Comparison of ENCODE assay signal across 22 cellular contexts in genomic region chr3:119314821-119315220, GRCh38.
"Had no signal": no experiment of that assay in that cellular context is flagged by ENCODE, and none has a peak within 500 bp of the region (broad histone marks: within the 10 kb centered on the region; RNA-seq: fewer than 3 reads in every experiment).

No MANE protein-coding gene starts in this region.

- H3K4me3 ChIP-seq: body of pancreas, left lung, sigmoid colon, smooth muscle cell, thoracic aorta, upper lobe of left lung had no signal

- H3K27me3 ChIP-seq: body of pancreas, left lung, sigmoid colon, upper lobe of left lung had no signal

- H3K36me3 ChIP-seq: sigmoid colon, thoracic aorta had no signal

- H3K4me1 ChIP-seq: body of pancreas had no signal

- H3K4me3 Mint-ChIP-seq: activated naive CD4-positive, alpha-beta T cell treated with anti-CD3 and anti-CD28 coated beads, Interleukin-2, amount 50 U/mL, for 24 hours; mesothelial cell of epicardium; natural killer cell had no signal

- H3K36me3 Mint-ChIP-seq: natural killer cell had no signal

- H3K27me3 Mint-ChIP-seq: activated naive CD4-positive, alpha-beta T cell treated with anti-CD3 and anti-CD28 coated beads, Interleukin-2, amount 50 U/mL, for 24 hours had no signal

- H3K27ac ChIP-seq: body of pancreas, left lung, sigmoid colon, thoracic aorta had no signal

- H3K9me3 Mint-ChIP-seq: activated naive CD4-positive, alpha-beta T cell treated with anti-CD3 and anti-CD28 coated beads, Interleukin-2, amount 50 U/mL, for 24 hours; mesothelial cell of epicardium; natural killer cell had no signal

- DNase-seq: activated CD4-positive, alpha-beta T cell treated with anti-CD3 and anti-CD28 coated beads for 1 hour; activated CD4-positive, alpha-beta T cell treated with anti-CD3 and anti-CD28 coated beads, Interleukin-2, amount 50 U/mL, for 1 hour; activated gamma-delta T cell treated with Interleukin-2 at 50 U/mL for 16 hours; activated T-cell treated with anti-CD3 and anti-CD28 coated beads, Interleukin-2, amount 50 U/mL, for 1 hour; anterior cingulate cortex; body of pancreas; effector memory CD4-positive, alpha-beta T cell; hippocampal formation; kidney glomerular epithelial cell; left lung; mammary epithelial cell; natural killer cell; sigmoid colon; stimulated activated CD4-positive, alpha-beta T cell treated with anti-CD3 and anti-CD28 coated beads, Interleukin-15, amount 100 ng/mL, for 24 hours; stimulated activated CD8-positive, alpha-beta memory T cell treated with anti-CD3 and anti-CD28 coated beads, Interleukin-4, amount 100 ng/mL, for 48 hours; stimulated activated naive CD4-positive, alpha-beta T cell; upper lobe of left lung had no signal

- H3K27ac Mint-ChIP-seq: mesothelial cell of epicardium, natural killer cell had no signal

- H3K9me3 ChIP-seq: body of pancreas, left lung, sigmoid colon, thoracic aorta, upper lobe of left lung had no signal

- ATAC-seq: body of pancreas, esophagus mucosa, left lung, natural killer cell had no signal
